21 cellular contexts compared by ENCODE assay signal in the genomic region with DNA sequence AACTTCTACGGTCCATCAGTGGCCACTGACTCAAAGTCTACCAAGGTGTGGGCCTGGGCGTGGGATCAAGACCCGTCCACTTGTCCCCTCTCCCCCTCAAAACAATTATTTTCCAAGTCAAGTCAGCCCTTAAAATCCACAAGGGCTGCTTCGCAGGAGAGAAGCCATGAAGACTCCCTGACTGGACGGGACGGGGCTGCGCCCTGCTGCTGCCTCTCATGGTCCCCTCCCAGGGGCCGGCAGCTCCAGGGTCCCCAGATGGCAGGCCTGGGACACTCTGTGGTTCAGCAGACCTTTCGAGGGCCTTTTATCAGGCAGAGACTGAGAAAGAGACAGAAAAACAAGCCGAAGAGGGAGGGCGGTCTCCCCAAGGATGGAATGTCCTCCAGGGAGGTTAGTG. TPM values are rescaled to one million over a fixed set of nuclear protein-coding genes. Genes with fewer than 3 reads are reported as not detected.
"Had no signal": no experiment of that assay in that cellular context is flagged by ENCODE, and none has a peak within 500 bp of the region (broad histone marks: within the 10 kb centered on the region; RNA-seq: fewer than 3 reads in every experiment).

No MANE protein-coding gene starts in this region.

- H3K27ac ChIP-seq: KMS-11, SJSA1, SK-N-MC had no signal

- ATAC-seq: K562 had no signal

- H3K9me3 ChIP-seq: SJSA1 had no signal

- H3K9ac ChIP-seq: KMS-11 had no signal

- H3K4me3 ChIP-seq: K562, SJSA1, SK-N-MC had no signal

- DNase-seq: MM.1S, NCI-H1092 treated with DMSO at 0.1 percent for 48 hours, NCI-H1436, NCI-H187, NCI-H2029, NCI-H2081 treated with DMSO at 0.1 percent for 48 hours, NCI-H2171, NCI-H226, NCI-H510A, NCI-H524 treated with DMSO at 0.1 percent for 48 hours, NCI-H774, Right ventricle myocardium superior, SIG-M5 had no signal

- H3K4me2 ChIP-seq: KMS-11 had no signal

- H3K36me3 ChIP-seq: SJSA1 had no signal

- H3K4me3 Mint-ChIP-seq: IgD-negative memory B cell had no signal

- H3K9me3 Mint-ChIP-seq: IgD-negative memory B cell had no signal

- H3K4me1 ChIP-seq: SJSA1 had no signal

RNA-seq across cellular contexts. Expression of a gene that starts 10.8 kb away (rescaled TPM):
- total RNA-seq: HepG2, HT1080, K562, M059J, Right ventricle myocardium superior, SJSA1 had no signal
